In the genomic region with DNA sequence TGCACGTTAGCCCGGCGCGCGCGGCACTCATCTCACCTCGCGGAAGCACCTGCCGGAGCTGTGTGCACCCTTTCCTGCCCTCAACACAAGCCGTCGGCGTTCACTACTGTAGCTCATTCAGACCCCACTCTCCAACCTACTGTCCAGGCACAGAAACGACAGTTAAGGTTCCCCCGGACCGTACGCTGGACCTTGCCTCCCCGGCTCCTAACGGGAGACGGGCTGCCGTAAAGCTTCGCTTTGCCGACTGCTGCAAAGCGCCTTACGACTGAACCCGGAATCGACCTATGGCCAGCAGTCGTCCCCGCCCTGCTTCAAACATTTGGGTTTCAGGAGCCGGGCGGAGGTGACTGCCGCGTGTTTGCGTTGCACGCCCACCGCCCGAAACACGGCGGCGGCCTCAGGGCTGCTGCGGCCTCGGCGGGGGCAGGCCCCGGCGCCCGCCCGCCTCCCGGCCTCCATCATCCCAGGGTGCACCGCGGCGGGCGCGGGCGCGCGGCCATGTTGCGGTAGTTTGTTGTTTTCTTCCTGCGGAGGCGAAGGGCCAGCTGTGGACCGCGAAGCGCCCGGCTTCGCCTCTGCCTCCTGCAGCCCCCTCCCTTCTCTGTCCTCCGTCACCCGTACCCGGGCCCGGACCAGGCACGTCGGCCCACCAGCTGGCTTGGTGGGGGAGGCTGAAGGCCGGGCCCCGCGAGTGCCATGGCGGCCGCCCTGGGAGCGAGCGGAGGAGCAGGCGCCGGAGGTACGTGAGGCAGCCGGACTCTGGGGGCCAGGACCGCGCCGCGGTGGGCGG, we compare ENCODE assay signal across 1 cellular context.
TF ChIP-seq lines count a peak whose summit lies in the region.

A gene with protein sequence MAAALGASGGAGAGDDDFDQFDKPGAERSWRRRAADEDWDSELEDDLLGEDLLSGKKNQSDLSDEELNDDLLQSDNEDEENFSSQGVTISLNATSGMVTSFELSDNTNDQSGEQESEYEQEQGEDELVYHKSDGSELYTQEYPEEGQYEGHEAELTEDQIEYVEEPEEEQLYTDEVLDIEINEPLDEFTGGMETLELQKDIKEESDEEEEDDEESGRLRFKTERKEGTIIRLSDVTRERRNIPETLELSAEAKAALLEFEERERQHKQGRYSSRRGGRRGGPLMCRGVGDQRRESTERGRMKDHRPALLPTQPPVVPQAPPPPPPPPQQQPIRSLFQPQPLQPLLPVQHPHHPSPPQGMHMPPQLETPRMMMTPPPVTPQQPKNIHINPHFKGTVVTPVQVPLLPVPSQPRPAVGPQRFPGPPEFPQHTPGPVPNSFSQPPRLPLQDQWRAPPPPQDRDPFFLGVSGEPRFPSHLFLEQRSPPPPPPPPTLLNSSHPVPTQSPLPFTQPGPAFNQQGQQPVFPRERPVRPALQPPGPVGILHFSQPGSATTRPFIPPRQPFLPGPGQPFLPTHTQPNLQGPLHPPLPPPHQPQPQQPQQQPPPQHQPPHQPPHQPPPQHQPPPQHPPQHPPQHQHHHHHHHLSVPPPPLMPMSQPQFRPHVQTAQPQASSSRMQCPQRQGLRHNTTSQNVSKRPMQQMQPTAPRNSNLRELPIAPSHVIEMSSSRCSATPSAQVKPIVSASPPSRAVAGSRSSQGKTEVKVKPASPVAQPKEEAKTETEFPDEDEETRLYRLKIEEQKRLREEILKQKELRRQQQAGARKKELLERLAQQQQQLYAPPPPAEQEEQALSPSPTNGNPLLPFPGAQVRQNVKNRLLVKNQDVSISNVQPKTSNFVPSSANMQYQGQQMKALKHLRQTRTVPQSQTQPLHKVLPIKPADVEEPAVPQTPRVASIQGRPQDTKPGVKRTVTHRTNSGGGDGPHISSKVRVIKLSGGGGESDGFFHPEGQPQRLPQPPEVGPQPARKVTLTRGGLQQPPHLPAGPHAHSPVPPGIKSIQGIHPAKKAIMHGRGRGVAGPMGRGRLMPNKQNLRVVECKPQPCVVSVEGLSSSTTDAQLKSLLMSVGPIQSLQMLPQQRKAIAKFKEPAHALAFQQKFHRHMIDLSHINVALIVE (plus strand): TSS at position 484 of the 793 bp plus-strand sequence. CDS start 216 bp downstream, at position 700.

TF ChIP-seq in GM12878, 131 proteins besides CTCF, POLR2A, EP300 and RAD21 (continued from another document and continues in another):
- TF ChIP-seq, protein P1, sequence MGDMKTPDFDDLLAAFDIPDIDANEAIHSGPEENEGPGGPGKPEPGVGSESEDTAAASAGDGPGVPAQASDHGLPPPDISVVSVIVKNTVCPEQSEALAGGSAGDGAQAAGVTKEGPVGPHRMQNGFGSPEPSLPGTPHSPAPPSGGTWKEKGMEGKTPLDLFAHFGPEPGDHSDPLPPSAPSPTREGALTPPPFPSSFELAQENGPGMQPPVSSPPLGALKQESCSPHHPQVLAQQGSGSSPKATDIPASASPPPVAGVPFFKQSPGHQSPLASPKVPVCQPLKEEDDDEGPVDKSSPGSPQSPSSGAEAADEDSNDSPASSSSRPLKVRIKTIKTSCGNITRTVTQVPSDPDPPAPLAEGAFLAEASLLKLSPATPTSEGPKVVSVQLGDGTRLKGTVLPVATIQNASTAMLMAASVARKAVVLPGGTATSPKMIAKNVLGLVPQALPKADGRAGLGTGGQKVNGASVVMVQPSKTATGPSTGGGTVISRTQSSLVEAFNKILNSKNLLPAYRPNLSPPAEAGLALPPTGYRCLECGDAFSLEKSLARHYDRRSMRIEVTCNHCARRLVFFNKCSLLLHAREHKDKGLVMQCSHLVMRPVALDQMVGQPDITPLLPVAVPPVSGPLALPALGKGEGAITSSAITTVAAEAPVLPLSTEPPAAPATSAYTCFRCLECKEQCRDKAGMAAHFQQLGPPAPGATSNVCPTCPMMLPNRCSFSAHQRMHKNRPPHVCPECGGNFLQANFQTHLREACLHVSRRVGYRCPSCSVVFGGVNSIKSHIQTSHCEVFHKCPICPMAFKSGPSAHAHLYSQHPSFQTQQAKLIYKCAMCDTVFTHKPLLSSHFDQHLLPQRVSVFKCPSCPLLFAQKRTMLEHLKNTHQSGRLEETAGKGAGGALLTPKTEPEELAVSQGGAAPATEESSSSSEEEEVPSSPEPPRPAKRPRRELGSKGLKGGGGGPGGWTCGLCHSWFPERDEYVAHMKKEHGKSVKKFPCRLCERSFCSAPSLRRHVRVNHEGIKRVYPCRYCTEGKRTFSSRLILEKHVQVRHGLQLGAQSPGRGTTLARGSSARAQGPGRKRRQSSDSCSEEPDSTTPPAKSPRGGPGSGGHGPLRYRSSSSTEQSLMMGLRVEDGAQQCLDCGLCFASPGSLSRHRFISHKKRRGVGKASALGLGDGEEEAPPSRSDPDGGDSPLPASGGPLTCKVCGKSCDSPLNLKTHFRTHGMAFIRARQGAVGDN (IDR thresholded peaks at IDR 0.05), result peak; percentile 52; the same call in 1 of the 2 replicates
- TF ChIP-seq ZNF207 (IDR thresholded peaks at IDR 0.05; ENCODE audit: borderline replicate concordance) (peak; percentile 88; the same call in 1 of the 2 replicates), YBX1 (IDR thresholded peaks at IDR 0.05) (no peak), SMAD1 (IDR thresholded peaks at IDR 0.05; ENCODE audit: low read depth, partially characterized antibody) (no peak), TCF12 (IDR thresholded peaks at IDR 0.05; ENCODE audit: low read depth, low read length) (0 out of 2 replicates have a peak, but pooled peaks have one; percentile 22), EZH2 (IDR thresholded peaks at IDR 0.05; ENCODE audit: borderline replicate concordance, control insufficient read depth, low read depth, low read length) (no peak), STAT3 (IDR thresholded peaks at IDR 0.05; ENCODE audit: low read depth, low read length) (no peak), ZSCAN29 (IDR thresholded peaks at IDR 0.05) (no peak), NR2C1 (IDR thresholded peaks at IDR 0.05) (peak; percentile 68; the same call in 1 of the 2 replicates), TCF3 (IDR thresholded peaks at IDR 0.05; ENCODE audit: borderline replicate concordance, insufficient read depth, low read depth, low read length) (peak; percentile 72), ZZZ3 (IDR thresholded peaks at IDR 0.05; ENCODE audit: control insufficient read depth, insufficient read length, low read depth) (no peak), DPF2 (IDR thresholded peaks at IDR 0.05) (peak; percentile 67), NBN (IDR thresholded peaks at IDR 0.05) (no peak), KLF5 (IDR thresholded peaks at IDR 0.05; ENCODE audit: partially characterized antibody) (peak; percentile 68), NFXL1 (IDR thresholded peaks at IDR 0.05; ENCODE audit: borderline replicate concordance) (no peak), RB1 (IDR thresholded peaks at IDR 0.05; ENCODE audit: borderline replicate concordance) (peak; percentile 68; the same call in 1 of the 2 replicates), TAF1 (IDR thresholded peaks at IDR 0.05; ENCODE audit: borderline replicate concordance, low read depth, low read length) (peak; percentile 82; the same call in 1 of the 2 replicates), CREB1 (IDR thresholded peaks at IDR 0.05; ENCODE audit: low read depth) (peak; percentile 64), KDM1A (IDR thresholded peaks at IDR 0.05; ENCODE audit: borderline replicate concordance) (no peak)
- TF ChIP-seq, protein P2, sequence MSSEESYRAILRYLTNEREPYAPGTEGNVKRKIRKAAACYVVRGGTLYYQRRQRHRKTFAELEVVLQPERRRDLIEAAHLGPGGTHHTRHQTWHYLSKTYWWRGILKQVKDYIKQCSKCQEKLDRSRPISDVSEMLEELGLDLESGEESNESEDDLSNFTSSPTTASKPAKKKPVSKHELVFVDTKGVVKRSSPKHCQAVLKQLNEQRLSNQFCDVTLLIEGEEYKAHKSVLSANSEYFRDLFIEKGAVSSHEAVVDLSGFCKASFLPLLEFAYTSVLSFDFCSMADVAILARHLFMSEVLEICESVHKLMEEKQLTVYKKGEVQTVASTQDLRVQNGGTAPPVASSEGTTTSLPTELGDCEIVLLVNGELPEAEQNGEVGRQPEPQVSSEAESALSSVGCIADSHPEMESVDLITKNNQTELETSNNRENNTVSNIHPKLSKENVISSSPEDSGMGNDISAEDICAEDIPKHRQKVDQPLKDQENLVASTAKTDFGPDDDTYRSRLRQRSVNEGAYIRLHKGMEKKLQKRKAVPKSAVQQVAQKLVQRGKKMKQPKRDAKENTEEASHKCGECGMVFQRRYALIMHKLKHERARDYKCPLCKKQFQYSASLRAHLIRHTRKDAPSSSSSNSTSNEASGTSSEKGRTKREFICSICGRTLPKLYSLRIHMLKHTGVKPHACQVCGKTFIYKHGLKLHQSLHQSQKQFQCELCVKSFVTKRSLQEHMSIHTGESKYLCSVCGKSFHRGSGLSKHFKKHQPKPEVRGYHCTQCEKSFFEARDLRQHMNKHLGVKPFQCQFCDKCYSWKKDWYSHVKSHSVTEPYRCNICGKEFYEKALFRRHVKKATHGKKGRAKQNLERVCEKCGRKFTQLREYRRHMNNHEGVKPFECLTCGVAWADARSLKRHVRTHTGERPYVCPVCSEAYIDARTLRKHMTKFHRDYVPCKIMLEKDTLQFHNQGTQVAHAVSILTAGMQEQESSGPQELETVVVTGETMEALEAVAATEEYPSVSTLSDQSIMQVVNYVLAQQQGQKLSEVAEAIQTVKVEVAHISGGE (CRISPR knock-in tag; IDR thresholded peaks at IDR 0.05), result no peak
- TF ChIP-seq, protein P3, sequence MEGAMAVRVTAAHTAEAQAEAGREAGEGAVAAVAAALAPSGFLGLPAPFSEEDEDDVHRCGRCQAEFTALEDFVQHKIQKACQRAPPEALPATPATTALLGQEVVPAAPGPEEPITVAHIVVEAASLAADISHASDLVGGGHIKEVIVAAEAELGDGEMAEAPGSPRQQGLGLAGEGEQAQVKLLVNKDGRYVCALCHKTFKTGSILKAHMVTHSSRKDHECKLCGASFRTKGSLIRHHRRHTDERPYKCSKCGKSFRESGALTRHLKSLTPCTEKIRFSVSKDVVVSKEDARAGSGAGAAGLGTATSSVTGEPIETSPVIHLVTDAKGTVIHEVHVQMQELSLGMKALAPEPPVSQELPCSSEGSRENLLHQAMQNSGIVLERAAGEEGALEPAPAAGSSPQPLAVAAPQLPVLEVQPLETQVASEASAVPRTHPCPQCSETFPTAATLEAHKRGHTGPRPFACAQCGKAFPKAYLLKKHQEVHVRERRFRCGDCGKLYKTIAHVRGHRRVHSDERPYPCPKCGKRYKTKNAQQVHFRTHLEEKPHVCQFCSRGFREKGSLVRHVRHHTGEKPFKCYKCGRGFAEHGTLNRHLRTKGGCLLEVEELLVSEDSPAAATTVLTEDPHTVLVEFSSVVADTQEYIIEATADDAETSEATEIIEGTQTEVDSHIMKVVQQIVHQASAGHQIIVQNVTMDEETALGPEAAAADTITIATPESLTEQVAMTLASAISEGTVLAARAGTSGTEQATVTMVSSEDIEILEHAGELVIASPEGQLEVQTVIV (IDR thresholded peaks at IDR 0.05; ENCODE audit: borderline replicate concordance, partially characterized antibody), result peak; percentile 98
- TF ChIP-seq, protein P4, sequence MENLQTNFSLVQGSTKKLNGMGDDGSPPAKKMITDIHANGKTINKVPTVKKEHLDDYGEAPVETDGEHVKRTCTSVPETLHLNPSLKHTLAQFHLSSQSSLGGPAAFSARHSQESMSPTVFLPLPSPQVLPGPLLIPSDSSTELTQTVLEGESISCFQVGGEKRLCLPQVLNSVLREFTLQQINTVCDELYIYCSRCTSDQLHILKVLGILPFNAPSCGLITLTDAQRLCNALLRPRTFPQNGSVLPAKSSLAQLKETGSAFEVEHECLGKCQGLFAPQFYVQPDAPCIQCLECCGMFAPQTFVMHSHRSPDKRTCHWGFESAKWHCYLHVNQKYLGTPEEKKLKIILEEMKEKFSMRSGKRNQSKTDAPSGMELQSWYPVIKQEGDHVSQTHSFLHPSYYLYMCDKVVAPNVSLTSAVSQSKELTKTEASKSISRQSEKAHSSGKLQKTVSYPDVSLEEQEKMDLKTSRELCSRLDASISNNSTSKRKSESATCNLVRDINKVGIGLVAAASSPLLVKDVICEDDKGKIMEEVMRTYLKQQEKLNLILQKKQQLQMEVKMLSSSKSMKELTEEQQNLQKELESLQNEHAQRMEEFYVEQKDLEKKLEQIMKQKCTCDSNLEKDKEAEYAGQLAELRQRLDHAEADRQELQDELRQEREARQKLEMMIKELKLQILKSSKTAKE (IDR thresholded peaks at IDR 0.05; ENCODE audit: low read depth, poor library complexity, severe bottlenecking), result no peak
- TF ChIP-seq, protein P5, sequence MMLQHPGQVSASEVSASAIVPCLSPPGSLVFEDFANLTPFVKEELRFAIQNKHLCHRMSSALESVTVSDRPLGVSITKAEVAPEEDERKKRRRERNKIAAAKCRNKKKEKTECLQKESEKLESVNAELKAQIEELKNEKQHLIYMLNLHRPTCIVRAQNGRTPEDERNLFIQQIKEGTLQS (IDR thresholded peaks at IDR 0.05; ENCODE audit: borderline replicate concordance, extremely low read depth, low read depth, low read length), result peak; percentile 50; the same call in 1 of the 2 replicates
- TF ChIP-seq, protein P6, sequence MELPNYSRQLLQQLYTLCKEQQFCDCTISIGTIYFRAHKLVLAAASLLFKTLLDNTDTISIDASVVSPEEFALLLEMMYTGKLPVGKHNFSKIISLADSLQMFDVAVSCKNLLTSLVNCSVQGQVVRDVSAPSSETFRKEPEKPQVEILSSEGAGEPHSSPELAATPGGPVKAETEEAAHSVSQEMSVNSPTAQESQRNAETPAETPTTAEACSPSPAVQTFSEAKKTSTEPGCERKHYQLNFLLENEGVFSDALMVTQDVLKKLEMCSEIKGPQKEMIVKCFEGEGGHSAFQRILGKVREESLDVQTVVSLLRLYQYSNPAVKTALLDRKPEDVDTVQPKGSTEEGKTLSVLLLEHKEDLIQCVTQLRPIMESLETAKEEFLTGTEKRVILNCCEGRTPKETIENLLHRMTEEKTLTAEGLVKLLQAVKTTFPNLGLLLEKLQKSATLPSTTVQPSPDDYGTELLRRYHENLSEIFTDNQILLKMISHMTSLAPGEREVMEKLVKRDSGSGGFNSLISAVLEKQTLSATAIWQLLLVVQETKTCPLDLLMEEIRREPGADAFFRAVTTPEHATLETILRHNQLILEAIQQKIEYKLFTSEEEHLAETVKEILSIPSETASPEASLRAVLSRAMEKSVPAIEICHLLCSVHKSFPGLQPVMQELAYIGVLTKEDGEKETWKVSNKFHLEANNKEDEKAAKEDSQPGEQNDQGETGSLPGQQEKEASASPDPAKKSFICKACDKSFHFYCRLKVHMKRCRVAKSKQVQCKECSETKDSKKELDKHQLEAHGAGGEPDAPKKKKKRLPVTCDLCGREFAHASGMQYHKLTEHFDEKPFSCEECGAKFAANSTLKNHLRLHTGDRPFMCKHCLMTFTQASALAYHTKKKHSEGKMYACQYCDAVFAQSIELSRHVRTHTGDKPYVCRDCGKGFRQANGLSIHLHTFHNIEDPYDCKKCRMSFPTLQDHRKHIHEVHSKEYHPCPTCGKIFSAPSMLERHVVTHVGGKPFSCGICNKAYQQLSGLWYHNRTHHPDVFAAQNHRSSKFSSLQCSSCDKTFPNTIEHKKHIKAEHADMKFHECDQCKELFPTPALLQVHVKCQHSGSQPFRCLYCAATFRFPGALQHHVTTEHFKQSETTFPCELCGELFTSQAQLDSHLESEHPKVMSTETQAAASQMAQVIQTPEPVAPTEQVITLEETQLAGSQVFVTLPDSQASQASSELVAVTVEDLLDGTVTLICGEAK (IDR thresholded peaks at IDR 0.05; ENCODE audit: borderline replicate concordance), result no peak
- TF ChIP-seq, protein P7, sequence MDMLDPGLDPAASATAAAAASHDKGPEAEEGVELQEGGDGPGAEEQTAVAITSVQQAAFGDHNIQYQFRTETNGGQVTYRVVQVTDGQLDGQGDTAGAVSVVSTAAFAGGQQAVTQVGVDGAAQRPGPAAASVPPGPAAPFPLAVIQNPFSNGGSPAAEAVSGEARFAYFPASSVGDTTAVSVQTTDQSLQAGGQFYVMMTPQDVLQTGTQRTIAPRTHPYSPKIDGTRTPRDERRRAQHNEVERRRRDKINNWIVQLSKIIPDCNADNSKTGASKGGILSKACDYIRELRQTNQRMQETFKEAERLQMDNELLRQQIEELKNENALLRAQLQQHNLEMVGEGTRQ (IDR thresholded peaks at IDR 0.05; ENCODE audit: borderline replicate concordance, low read depth, low read length), result no peak
